21 cellular contexts compared by ENCODE assay signal in the genomic region with DNA sequence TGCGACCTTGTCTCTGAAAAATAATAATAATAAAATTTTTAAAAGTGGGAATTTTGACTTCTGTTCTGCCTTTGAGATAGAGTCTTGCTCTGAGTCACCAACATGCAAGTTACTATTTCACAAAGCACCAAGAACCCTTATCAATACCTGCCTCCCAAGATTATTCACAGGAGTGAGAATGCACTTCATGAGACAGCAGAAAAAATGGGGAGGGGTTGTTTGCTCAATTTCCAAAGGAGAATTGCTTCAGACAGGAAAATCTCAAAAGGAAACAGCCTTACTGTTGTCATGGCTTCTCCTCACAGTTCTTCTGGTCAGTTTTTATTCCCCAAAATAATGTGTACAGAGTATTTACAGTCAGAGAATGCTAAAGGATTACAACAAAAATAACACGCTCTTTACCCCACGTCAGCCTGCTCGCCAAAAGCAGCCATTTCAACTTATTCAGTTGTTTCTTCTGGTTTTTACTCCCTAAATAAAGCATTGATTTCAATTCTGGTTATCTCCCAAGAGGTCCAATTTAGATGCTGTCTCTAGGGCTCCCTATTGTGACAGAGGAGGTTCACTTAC.
DNase-seq lines count a peak whose midpoint lies in the region; ATAC-seq lines count a peak whose summit lies in the region.
"Had no signal": no experiment of that assay in that cellular context is flagged by ENCODE, and none has a peak within 500 bp of the region (broad histone marks: within the 10 kb centered on the region; RNA-seq: fewer than 3 reads in every experiment).

No MANE protein-coding gene starts in this region.

- H3K9ac ChIP-seq in trophoblast cell (ENCODE audit: low read length): no peak overlapping the region

- peaks cover 23% of the 10 kb centered on the region for H3K9me3 Mint-ChIP-seq in activated T-helper 2 cell treated with anti-CD3 and anti-CD28 coated beads, Interferon-gamma antibody, Interleukin-2, Interleukin-4, amounts not matched to agents 10 μg/mL and 5 μg/mL and 100 μg/mL, durations not matched to agents 14 hours and 24 hours and 36 hours
- peaks cover 0 to 16% (median 9%) of the 10 kb centered on the region in 8 donors for H3K9me3 Mint-ChIP-seq in CD4-positive, alpha-beta memory T cell
- H3K9me3 Mint-ChIP-seq: activated naive CD4-positive, alpha-beta T cell treated with anti-CD3 and anti-CD28 coated beads, Interleukin-2, amount 50 U/mL, for 24 hours had no signal

- peak overlapping the region; percentile 64 for H3K27ac Mint-ChIP-seq in activated T-helper 2 cell treated with anti-CD3 and anti-CD28 coated beads, Interferon-gamma antibody, Interleukin-2, Interleukin-4, amounts not matched to agents 10 μg/mL and 5 μg/mL and 100 μg/mL, durations not matched to agents 14 hours and 24 hours and 36 hours
- H3K27ac Mint-ChIP-seq in CD4-positive, alpha-beta memory T cell: no peak overlapping the region
- H3K27ac Mint-ChIP-seq: activated CD4-positive, alpha-beta memory T cell treated with anti-CD3 and anti-CD28 coated beads for 36 hours; activated naive CD4-positive, alpha-beta T cell treated with anti-CD3 and anti-CD28 coated beads, Interleukin-2, amount 50 U/mL, for 24 hours; activated T-cell treated with anti-CD3 and anti-CD28 coated beads, Interleukin-2, amount 50 U/mL, for 24 hours; stimulated activated effector memory CD8-positive, alpha-beta T cell treated with anti-CD3 and anti-CD28 coated beads, Interleukin-12 subunit alpha, Interleukin-12 subunit beta, amount 100 ng/mL, for 72 hours had no signal

- no peak overlapping the region for H3K4me2 ChIP-seq in trophoblast cell (ENCODE audit: low read length)

- no peak overlapping the region for H3K27ac ChIP-seq in trophoblast cell (ENCODE audit: low read depth, low read length)
- no peak overlapping the region for H3K27ac ChIP-seq in CD4-positive, alpha-beta memory T cell (ENCODE audit: low read depth, low read length)
- H3K27ac ChIP-seq: body of pancreas, tibial nerve, VCaP had no signal

- H3K9me3 ChIP-seq in trophoblast cell (ENCODE audit: insufficient read depth, low read depth, low read length): peaks cover 4% of the 10 kb centered on the region
- H3K9me3 ChIP-seq in CD4-positive, alpha-beta memory T cell (ENCODE audit: control insufficient read depth in 1 of 2, low read length in 2 of 2): no peaks in the 10 kb centered on the region
- H3K9me3 ChIP-seq: body of pancreas had no signal

- H3K36me3 ChIP-seq in trophoblast cell (ENCODE audit: control insufficient read depth in 1 of 2, insufficient read depth in 2 of 2, low read length in 2 of 2): no peaks in the 10 kb centered on the region
- no peaks in the 10 kb centered on the region for H3K36me3 ChIP-seq in CD4-positive, alpha-beta memory T cell (ENCODE audit: insufficient read depth, low read length)
- H3K36me3 ChIP-seq: tibial nerve had no signal

- H3K27me3 Mint-ChIP-seq in activated T-helper 2 cell treated with anti-CD3 and anti-CD28 coated beads, Interferon-gamma antibody, Interleukin-2, Interleukin-4, amounts not matched to agents 10 μg/mL and 5 μg/mL and 100 μg/mL, durations not matched to agents 14 hours and 24 hours and 36 hours (ENCODE audit: low read depth): no peaks in the 10 kb centered on the region
- peaks cover 0 to 2% of the 10 kb centered on the region in 2 donors for H3K27me3 Mint-ChIP-seq in CD4-positive, alpha-beta memory T cell

- no peak overlapping the region for H3K23ac ChIP-seq in trophoblast cell (ENCODE audit: low read length)

- ATAC-seq in HG03439 (IDR thresholded peaks at IDR 0.05; ENCODE audit: unreplicated experiment) (peak; percentile 21), HG03457 (IDR thresholded peaks at IDR 0.05; ENCODE audit: unreplicated experiment) (no peak)
- ATAC-seq: body of pancreas; HCT116; stimulated activated effector memory CD8-positive, alpha-beta T cell treated with anti-CD3 and anti-CD28 coated beads, Interleukin-12 subunit alpha, Interleukin-12 subunit beta, amount 100 ng/mL, for 72 hours had no signal

- POLR2A ChIA-PET in CD4-positive, alpha-beta memory T cell (lab: Charles Lee; ENCODE audit: partially characterized antibody): no interaction called here

- H2AK5ac ChIP-seq in trophoblast cell (ENCODE audit: low read length): no peak overlapping the region

- CTCF ChIA-PET in CD4-positive, alpha-beta memory T cell (lab: Charles Lee; ENCODE audit: partially characterized antibody): no interaction called here

- H4K91ac ChIP-seq in trophoblast cell (ENCODE audit: low read depth, low read length): no peak overlapping the region

- H3K4ac ChIP-seq in trophoblast cell (ENCODE audit: low read depth, low read length): no peak overlapping the region

- no peaks in the 10 kb centered on the region for H3K27me3 ChIP-seq in trophoblast cell (ENCODE audit: insufficient read depth, low read length)
- H3K27me3 ChIP-seq in CD4-positive, alpha-beta memory T cell (ENCODE audit: insufficient read depth, low read length): no peaks in the 10 kb centered on the region
- H3K27me3 ChIP-seq: body of pancreas, tibial nerve had no signal

- peak; percentile 16 for DNase-seq in GF-D8 (lab: John Stamatoyannopoulos, UW)
- no peak for DNase-seq in activated T-helper 2 cell treated with anti-CD3 and anti-CD28 coated beads, Interferon-gamma antibody, Interleukin-2, Interleukin-4, amounts not matched to agents 10 μg/mL and 5 μg/mL and 100 μg/mL, durations not matched to agents 14 hours and 24 hours and 36 hours (ENCODE audit: low spot score)
- DNase-seq in trophoblast cell: peak; percentile 43 to 55
- DNase-seq in D341Med (ENCODE audit: low spot score): no peak
- no peak for DNase-seq in CD4-positive, alpha-beta memory T cell
- DNase-seq: activated CD4-positive, alpha-beta memory T cell treated with anti-CD3 and anti-CD28 coated beads for 36 hours; activated T-cell treated with anti-CD3 and anti-CD28 coated beads, Interleukin-2, amount 50 U/mL, for 24 hours; body of pancreas; cortex of kidney; DMS79; glutamatergic neuron; NCI-H2081; NCI-H524; SW 1271 had no signal

- no peak overlapping the region for H3K4me3 ChIP-seq in trophoblast cell (ENCODE audit: low read depth, low read length)
- H3K4me3 ChIP-seq in CD4-positive, alpha-beta memory T cell (ENCODE audit: low read length in 2 of 2): no peak overlapping the region
- H3K4me3 ChIP-seq: body of pancreas, tibial nerve had no signal

- peaks cover 29% of the 10 kb centered on the region for H3K36me3 Mint-ChIP-seq in activated T-helper 2 cell treated with anti-CD3 and anti-CD28 coated beads, Interferon-gamma antibody, Interleukin-2, Interleukin-4, amounts not matched to agents 10 μg/mL and 5 μg/mL and 100 μg/mL, durations not matched to agents 14 hours and 24 hours and 36 hours (ENCODE audit: low read depth)
- peaks cover 0 to 3% of the 10 kb centered on the region in 2 donors for H3K36me3 Mint-ChIP-seq in CD4-positive, alpha-beta memory T cell
- H3K36me3 Mint-ChIP-seq: activated naive CD4-positive, alpha-beta T cell treated with anti-CD3 and anti-CD28 coated beads, Interleukin-2, amount 50 U/mL, for 24 hours had no signal

- no peak overlapping the region for H4K8ac ChIP-seq in trophoblast cell (ENCODE audit: low read depth, low read length)

- peaks cover 1% of the 10 kb centered on the region for H3K79me1 ChIP-seq in trophoblast cell (ENCODE audit: low read length)

- no peak overlapping the region for H3K4me3 Mint-ChIP-seq in activated T-helper 2 cell treated with anti-CD3 and anti-CD28 coated beads, Interferon-gamma antibody, Interleukin-2, Interleukin-4, amounts not matched to agents 10 μg/mL and 5 μg/mL and 100 μg/mL, durations not matched to agents 14 hours and 24 hours and 36 hours (ENCODE audit: low read depth)
- no peak overlapping the region for H3K4me3 Mint-ChIP-seq in CD4-positive, alpha-beta memory T cell
- H3K4me3 Mint-ChIP-seq: activated CD4-positive, alpha-beta memory T cell treated with anti-CD3 and anti-CD28 coated beads for 36 hours; activated naive CD4-positive, alpha-beta T cell treated with anti-CD3 and anti-CD28 coated beads, Interleukin-2, amount 50 U/mL, for 24 hours; activated T-cell treated with anti-CD3 and anti-CD28 coated beads, Interleukin-2, amount 50 U/mL, for 24 hours; stimulated activated effector memory CD8-positive, alpha-beta T cell treated with anti-CD3 and anti-CD28 coated beads, Interleukin-12 subunit alpha, Interleukin-12 subunit beta, amount 100 ng/mL, for 72 hours had no signal

- no CpG with 5 or more reads among the region's 4 CpGs for WGBS in trophoblast cell (ENCODE audit: extremely low coverage, insufficient coverage, insufficient read length)

- H2BK12ac ChIP-seq in trophoblast cell (ENCODE audit: low read length): no peak overlapping the region

- H2BK5ac ChIP-seq in trophoblast cell (ENCODE audit: low read depth, low read length, poor library complexity): no peak overlapping the region

- no peak overlapping the region for H4K12ac ChIP-seq in trophoblast cell (ENCODE audit: low read depth, low read length)

- H2AFZ ChIP-seq in trophoblast cell (ENCODE audit: insufficient read depth, low read length, poor library complexity): no peak overlapping the region

- H3K4me1 ChIP-seq in trophoblast cell (ENCODE audit: control insufficient read depth in 1 of 2, insufficient read depth in 2 of 2, low read length in 2 of 2): peaks cover 0 to 2% of the 10 kb centered on the region in 2 experiments
- H3K4me1 ChIP-seq in CD4-positive, alpha-beta memory T cell (ENCODE audit: insufficient read depth, low read length): peaks cover 22% of the 10 kb centered on the region
- H3K4me1 ChIP-seq: body of pancreas had no signal

- H3K14ac ChIP-seq in trophoblast cell (ENCODE audit: low read length): no peak overlapping the region

- H3K79me2 ChIP-seq in trophoblast cell (ENCODE audit: control insufficient read depth, insufficient read depth, low read length, poor library complexity): no peaks in the 10 kb centered on the region

- H3K4me1 Mint-ChIP-seq in activated T-helper 2 cell treated with anti-CD3 and anti-CD28 coated beads, Interferon-gamma antibody, Interleukin-2, Interleukin-4, amounts not matched to agents 10 μg/mL and 5 μg/mL and 100 μg/mL, durations not matched to agents 14 hours and 24 hours and 36 hours (ENCODE audit: low read depth): peaks cover 52% of the 10 kb centered on the region
- H3K4me1 Mint-ChIP-seq in CD4-positive, alpha-beta memory T cell: peaks cover 9 to 35% (median 27%) of the 10 kb centered on the region in 4 donors

- H2BK120ac ChIP-seq in trophoblast cell (ENCODE audit: insufficient read depth, low read length, poor library complexity): no peak overlapping the region

- intact Hi-C loops in activated T-helper 2 cell treated with anti-CD3 and anti-CD28 coated beads, Interferon-gamma antibody, Interleukin-2, Interleukin-4, amounts not matched to agents 10 μg/mL and 5 μg/mL and 100 μg/mL, durations not matched to agents 14 hours and 24 hours and 36 hours (cut with micrococcal nuclease): no loop called here
- intact Hi-C loops in CD4-positive, alpha-beta memory T cell (cut with micrococcal nuclease): no loop called here

- H3K18ac ChIP-seq in trophoblast cell (ENCODE audit: low read length): no peak overlapping the region

Comparison
In these comparisons a context has a peak if more than half of its experiments do, and no peak if none do; other contexts are left out.
1. DNase-seq: peak in GF-D8 (single experiment) and trophoblast cell (2 of 2); none in activated T-helper 2 cell treated with anti-CD3 and anti-CD28 coated beads, Interferon-gamma antibody, Interleukin-2, Interleukin-4, amounts not matched to agents 10 μg/mL and 5 μg/mL and 100 μg/mL, durations not matched to agents 14 hours and 24 hours and 36 hours (single experiment), D341Med (single experiment) and CD4-positive, alpha-beta memory T cell (0 of 5).